ENCODE assay signal across 10 cellular contexts in the genomic region with DNA sequence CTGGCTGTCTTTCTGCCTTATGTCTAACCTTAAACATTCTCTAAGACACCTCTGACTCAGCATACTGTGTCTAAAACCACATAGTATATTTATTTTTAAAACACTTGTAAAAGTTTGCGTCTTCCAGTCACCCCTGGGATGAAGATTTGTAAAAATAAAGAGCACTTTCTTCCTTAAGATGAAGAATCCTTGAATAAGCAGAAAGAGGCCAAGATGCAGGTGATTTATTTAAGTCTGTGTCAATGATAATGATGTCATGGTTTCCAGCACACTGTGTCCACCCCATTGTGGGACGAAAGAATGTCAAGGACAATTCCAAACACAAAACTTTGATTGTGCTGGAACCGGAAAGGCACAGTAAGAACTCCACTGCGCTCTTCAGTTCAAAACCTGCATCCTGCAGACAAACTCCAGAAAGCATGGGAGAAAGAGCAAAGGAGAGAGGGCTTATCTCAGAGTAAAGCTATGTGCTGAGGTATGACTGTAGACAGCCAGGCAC.
DNase-seq lines count a peak whose midpoint lies in the region; ATAC-seq and TF ChIP-seq lines count a peak whose summit lies in the region.
"Had no signal": no experiment of that assay in that cellular context is flagged by ENCODE, and none has a peak within 500 bp of the region (broad histone marks: within the 10 kb centered on the region; RNA-seq: fewer than 3 reads in every experiment).

No MANE protein-coding gene starts in this region.

- H3K27me3 Mint-ChIP-seq in memory B cell: no peaks in the 10 kb centered on the region

- TF ChIP-seq CTCF in tibial artery (IDR thresholded peaks at IDR 0.05): no peak

- no peaks in the 10 kb centered on the region for H3K9me3 Mint-ChIP-seq in memory B cell

- no CpG with 5 or more reads among the region's 4 CpGs for WGBS in neuronal stem cell (ENCODE audit: extremely low coverage in 2 of 2, insufficient read length in 2 of 2, insufficient replicate concordance in 1 of 2), 2 donors

- no peaks in the 10 kb centered on the region for H3K27me3 ChIP-seq in tibial artery
- no peaks in the 10 kb centered on the region for H3K27me3 ChIP-seq in neuronal stem cell (ENCODE audit: control insufficient read depth in 3 of 3, insufficient read depth in 3 of 3, low read depth in 1 of 3, low read length in 3 of 3)

- no peak overlapping the region for H2BK12ac ChIP-seq in neuronal stem cell (ENCODE audit: low read length)

- H3K4me1 Mint-ChIP-seq in memory B cell: peaks cover 20% of the 10 kb centered on the region

- H4K8ac ChIP-seq in neuronal stem cell (ENCODE audit: low read depth, low read length): no peak overlapping the region

- H3K79me1 ChIP-seq in neuronal stem cell (ENCODE audit: low read depth, low read length): no peaks in the 10 kb centered on the region

- peak; percentile 90 for DNase-seq in M059J (ENCODE audit: low read depth)
- peak; percentile 91 for DNase-seq in dermis blood vessel endothelial cell
- no peak for DNase-seq in memory B cell (ENCODE audit: low spot score in 2 of 2)
- DNase-seq in tibial artery: no peak
- no peak for DNase-seq in neuronal stem cell (ENCODE audit: low spot score)
- DNase-seq in HUDEP-2 (lab: John Stamatoyannopoulos, UW; ENCODE audit: unreplicated experiment in 76 of 76): no peak
- DNase-seq: activated gamma-delta T cell treated with Interleukin-2 at 50 U/mL for 16 hours, MM.1S had no signal

- peaks cover 21% of the 10 kb centered on the region for H3K36me3 Mint-ChIP-seq in memory B cell

- no peak overlapping the region for H3K23ac ChIP-seq in neuronal stem cell (ENCODE audit: low read depth, low read length, poor library complexity)

- no peak overlapping the region for H3K9ac ChIP-seq in neuronal stem cell (ENCODE audit: low read depth, low read length, poor library complexity)

- no peaks in the 10 kb centered on the region for H3K9me3 ChIP-seq in tibial artery
- no peaks in the 10 kb centered on the region for H3K9me3 ChIP-seq in neuronal stem cell (replicated peaks in 1 of 2; ENCODE audit: control insufficient read depth in 2 of 2, insufficient read depth in 1 of 2, low read depth in 1 of 2, low read length in 2 of 2)

- H3K4me1 ChIP-seq in tibial artery: peaks cover 0 to 65% (median 15%) of the 10 kb centered on the region in 4 donors
- H3K4me1 ChIP-seq in neuronal stem cell (ENCODE audit: control insufficient read depth in 2 of 2, insufficient read depth in 1 of 2, low read depth in 1 of 2, low read length in 2 of 2): peaks cover 17 to 28% of the 10 kb centered on the region in 2 donors

- H3K36me3 ChIP-seq in tibial artery (peaks cover 0 to 5% (median 0%) of the 10 kb centered on the region in 3 donors), neuronal stem cell (replicated peaks in 1 of 2; ENCODE audit: control insufficient read depth in 2 of 2, insufficient read depth in 2 of 2, low read length in 2 of 2) (peaks cover 4 to 74% of the 10 kb centered on the region in 2 donors)

- H3K27ac Mint-ChIP-seq in memory B cell: peak overlapping the region; percentile 42

- no peak overlapping the region for H2BK15ac ChIP-seq in neuronal stem cell (ENCODE audit: low read length)

- ATAC-seq in memory B cell (ENCODE audit: low read depth) (no peak), HG02840 (IDR thresholded peaks at IDR 0.05; ENCODE audit: low FRiP score, unreplicated experiment) (no peak), GM19455 (IDR thresholded peaks at IDR 0.05; ENCODE audit: unreplicated experiment) (no peak)

- peak overlapping the region; percentile 18 to 75 for H3K27ac ChIP-seq in tibial artery
- H3K27ac ChIP-seq in neuronal stem cell (replicated peaks; ENCODE audit: low read length): no peak overlapping the region

- H3K4me3 ChIP-seq in tibial artery: no peak overlapping the region
- H3K4me3 ChIP-seq in neuronal stem cell (ENCODE audit: low read length in 2 of 2): no peak overlapping the region

- no peak overlapping the region for H2BK5ac ChIP-seq in neuronal stem cell (ENCODE audit: low read length)

- H3K4me3 Mint-ChIP-seq in memory B cell: no peak overlapping the region

- H3K4ac ChIP-seq in neuronal stem cell (ENCODE audit: low read length): no peak overlapping the region

- no peak overlapping the region for H2AK5ac ChIP-seq in neuronal stem cell (ENCODE audit: low read depth, low read length)

- H4K91ac ChIP-seq in neuronal stem cell (ENCODE audit: low read depth, low read length, poor library complexity): no peak overlapping the region

- H3K18ac ChIP-seq in neuronal stem cell (ENCODE audit: low read length): no peak overlapping the region

- no peak overlapping the region for H3K14ac ChIP-seq in neuronal stem cell (ENCODE audit: low read length)

- H2BK120ac ChIP-seq in neuronal stem cell (ENCODE audit: low read depth, low read length): no peak overlapping the region

- intact Hi-C loops in tibial artery (cut with DNase I; ENCODE audit: low total_unique reads): no loop called here

- H2AFZ ChIP-seq in neuronal stem cell (ENCODE audit: low read length): no peak overlapping the region

- no peak overlapping the region for H3K4me2 ChIP-seq in neuronal stem cell (ENCODE audit: insufficient read depth, low read length, poor library complexity, severe bottlenecking)

Comparison
In these comparisons a context has a peak if more than half of its experiments do, and no peak if none do; other contexts are left out.
1. DNase-seq: peak in M059J (single experiment) and dermis blood vessel endothelial cell (single experiment); none in memory B cell (0 of 2), tibial artery (0 of 2), neuronal stem cell (single experiment) and HUDEP-2 (0 of 76).